1 cellular context compared by ENCODE assay signal in genomic region chr2:53786371-53787254, GRCh38.
TF ChIP-seq lines count a peak whose summit lies in the region.

Gene ASB3 (minus strand): TSS chr2:53786953. CDS start chr2:53765572, 21,381 bp downstream.
Gene ERLEC1 (plus strand): TSS chr2:53787044. CDS start chr2:53787211, 167 bp downstream.

TF ChIP-seq in K562, 482 proteins besides CTCF, POLR2A, EP300 and RAD21 (continued from another document and continues in another):
- no peak for TF ChIP-seq MLX (CRISPR knock-in tag; conservative IDR thresholded peaks at IDR 0.05)
- no peak for TF ChIP-seq MCM5 (IDR thresholded peaks at IDR 0.05; ENCODE audit: low read depth)
- no peak for TF ChIP-seq BDP1 (IDR thresholded peaks at IDR 0.05; ENCODE audit: insufficient read depth, insufficient read length)
- TF ChIP-seq ZNF239 (CRISPR knock-in tag; IDR thresholded peaks at IDR 0.05) = no peak
- TF ChIP-seq ZNF695 (CRISPR knock-in tag; IDR thresholded peaks at IDR 0.05) = no peak
- no peak for TF ChIP-seq HDAC3 (IDR thresholded peaks at IDR 0.05; ENCODE audit: borderline replicate concordance, partially characterized antibody)
- peak; percentile 40; the same call in 1 of the 2 replicates for TF ChIP-seq AFF4 (CRISPR knock-in tag; IDR thresholded peaks at IDR 0.05)
- 0 out of 2 replicates have a peak, but pooled peaks have one; percentile 24 for TF ChIP-seq ZBTB2 (IDR thresholded peaks at IDR 0.05)
- no peak for TF ChIP-seq MLLT1 (IDR thresholded peaks at IDR 0.05)
- TF ChIP-seq MGA (IDR thresholded peaks at IDR 0.05) = no peak
- no peak for TF ChIP-seq ZNF197 (CRISPR knock-in tag; IDR thresholded peaks at IDR 0.05; ENCODE audit: low read depth)
- no peak for TF ChIP-seq ZFP91 (CRISPR knock-in tag; IDR thresholded peaks at IDR 0.05)
- TF ChIP-seq ZNF318 (IDR thresholded peaks at IDR 0.05; ENCODE audit: borderline replicate concordance in 1 of 2, low read depth in 1 of 2) = no peak
- no peak for TF ChIP-seq FOXA1 (IDR thresholded peaks at IDR 0.05; ENCODE audit: borderline replicate concordance)
- peak in 1 of 2 experiments; percentile 60; a peak in 3 of 4 replicates for TF ChIP-seq TRIM24 (IDR thresholded peaks at IDR 0.05)
- TF ChIP-seq TCF7L2 (IDR thresholded peaks at IDR 0.05; ENCODE audit: low read depth, low read length) = no peak
- TF ChIP-seq SIN3B (IDR thresholded peaks at IDR 0.05; ENCODE audit: low read depth) = peak; percentile 83
- peak; percentile 90 for TF ChIP-seq FOXJ2 (tag; IDR thresholded peaks at IDR 0.05)
- TF ChIP-seq PRPF4 (IDR thresholded peaks at IDR 0.05; ENCODE audit: insufficient read depth, low read depth, low read length, poor library complexity, severe bottlenecking) = no peak
